8 cellular contexts compared by ENCODE assay signal in the genomic region with DNA sequence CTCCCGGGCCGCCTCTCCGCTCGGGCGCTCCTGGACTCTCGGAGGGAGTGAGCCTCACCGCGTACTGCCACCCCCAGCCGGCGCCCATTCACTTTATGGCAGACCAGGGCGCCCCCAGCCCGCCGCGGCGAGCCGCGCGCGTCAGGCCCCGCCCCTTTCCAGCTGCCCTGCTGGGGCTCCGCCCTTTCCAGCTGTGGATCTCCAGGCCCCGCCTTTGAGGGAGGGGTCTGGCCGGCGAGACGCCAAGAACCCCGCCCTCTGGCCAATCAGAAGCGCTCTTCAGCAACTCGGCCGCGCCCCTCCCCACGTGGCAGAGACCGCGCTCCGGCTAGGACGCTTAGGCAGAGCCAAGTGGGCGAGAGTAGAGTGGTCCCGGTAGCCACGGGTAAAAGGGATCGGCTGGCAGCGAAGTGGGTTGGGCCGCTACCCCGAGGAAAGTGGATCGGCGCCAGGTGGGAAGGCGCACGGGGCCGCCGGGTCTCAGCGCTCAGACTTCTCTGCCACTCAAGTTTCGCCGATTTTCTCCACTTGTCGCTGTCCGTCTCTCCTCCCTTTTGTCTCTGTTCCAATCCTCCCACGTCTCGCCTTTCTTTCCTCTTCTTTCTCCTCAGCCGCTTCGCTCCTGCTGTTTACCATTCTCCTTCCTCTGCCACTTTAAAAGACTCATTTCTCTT. TPM values are rescaled to one million over a fixed set of nuclear protein-coding genes. Genes with fewer than 3 reads are reported as not detected.
DNase-seq lines count a peak whose midpoint lies in the region; ATAC-seq and TF ChIP-seq lines count a peak whose summit lies in the region.

A gene (minus strand): TSS at position 69 of the 674 bp plus-strand sequence. CDS start 9,432 bp downstream, outside the sequence.

- no peak within 1 kb of the TSS for H3K27ac ChIP-seq in right atrium auricular region

- peak; percentile 36 for ATAC-seq in GM21447 (IDR thresholded peaks at IDR 0.05; ENCODE audit: unreplicated experiment)

- H3K27me3 ChIP-seq in right atrium auricular region: no peaks in the 10 kb centered on the region

- peak within 1 kb of the TSS; percentile 51 to 65 for H3K4me3 ChIP-seq in right atrium auricular region

- no peaks in the 10 kb centered on the region for H3K9me3 ChIP-seq in right atrium auricular region

- no peaks in the 10 kb centered on the region for H3K36me3 ChIP-seq in right atrium auricular region

- peak in 1 of 2 donors; percentile 27 for TF ChIP-seq CTCF in right atrium auricular region (IDR thresholded peaks at IDR 0.05)

- peaks cover 0 to 37% of the 10 kb centered on the region in 2 donors for H3K4me1 ChIP-seq in right atrium auricular region

- DNase-seq in D341Med (ENCODE audit: low spot score): peak; percentile 78
- DNase-seq in LHCN-M2 (ENCODE audit: low read depth): peak; percentile 90
- DNase-seq in T-helper 2 cell: peak; percentile 80 to 93 (median 87)
- DNase-seq in anterior cingulate cortex (lab: John Stamatoyannopoulos, UW): peak in 52 of 58 donors; percentile 9 to 82 (median 48)
- DNase-seq in right atrium auricular region (ENCODE audit: low spot score): peak; percentile 93
- DNase-seq in pulmonary artery endothelial cell (ENCODE audit: low read depth, low spot score): peak; percentile 49
- DNase-seq in ureter (ENCODE audit: low spot score): peak; percentile 90

RNA-seq across cellular contexts. Expression of the gene that starts here (rescaled TPM):
- total RNA-seq in LHCN-M2 (2014; rRNA removed) (6.5 and 6.9 TPM in 2 replicates), right atrium auricular region (under 1 TPM; 0.28 to 0.96 TPM), pulmonary artery endothelial cell (0.07 TPM in 1 of 2 replicates, not detected in the other), ureter (not detected)
- 0.45 TPM for polyA plus RNA-seq in LHCN-M2 (2012)

Comparison
In these comparisons a context has a peak if more than half of its experiments do, and no peak if none do; other contexts are left out.
1. Peak in DNase-seq and H3K4me3 ChIP-seq in right atrium auricular region; RNA of the gene not detected or under 1 TPM.
2. Peak in DNase-seq in pulmonary artery endothelial cell; RNA of the gene not detected or under 1 TPM.
3. Peak in DNase-seq in ureter; RNA of the gene not detected or under 1 TPM.